In the genomic region with DNA sequence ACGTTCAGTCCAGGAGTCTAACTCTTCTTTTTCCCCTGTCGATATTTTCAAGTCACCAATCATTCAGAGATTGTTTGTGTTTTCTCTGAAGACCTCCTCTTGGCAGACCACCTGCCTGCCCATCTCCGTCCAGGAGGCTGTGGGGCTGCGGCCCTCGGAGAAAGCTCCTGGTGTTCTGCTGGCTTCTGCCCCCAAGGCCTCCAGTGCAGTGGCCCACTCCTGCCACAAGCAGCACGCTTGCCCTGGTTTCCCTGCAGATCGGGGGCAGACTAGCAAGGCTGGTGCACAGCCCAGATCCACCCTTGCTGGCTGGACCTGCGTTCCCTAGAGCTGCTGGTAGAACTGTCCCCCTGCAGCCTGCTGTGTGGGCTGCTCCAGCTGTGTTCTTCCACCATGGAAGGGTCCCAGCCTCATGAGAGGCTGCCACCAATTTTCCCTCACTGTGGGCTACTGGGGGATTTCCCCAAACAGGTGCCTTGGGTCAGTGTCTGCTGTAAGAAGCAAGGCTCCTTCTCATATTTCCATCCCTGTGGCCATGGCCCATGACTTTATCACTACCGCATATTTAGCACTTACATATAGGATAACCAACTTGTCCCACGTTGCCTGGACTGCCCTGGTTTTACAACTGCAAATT, we compare ENCODE assay signal across 21 cellular contexts.
"Had no signal": no experiment of that assay in that cellular context is flagged by ENCODE, and none has a peak within 500 bp of the region (broad histone marks: within the 10 kb centered on the region; RNA-seq: fewer than 3 reads in every experiment).

No MANE protein-coding gene starts in this region.

- H3K36me3 Mint-ChIP-seq: memory B cell; mesothelial cell of epicardium; stimulated activated memory B cell treated with anti-CD40 and anti-IgM and Interleukin-4, amounts not matched to agents 10 μg/mL and 1 μg/mL and 100 μg/mL, for 72 hours had no signal

- H3K9me3 ChIP-seq: colonic mucosa, left ventricle myocardium inferior, lower lobe of right lung, neutrophil, testis had no signal

- H3K9me3 Mint-ChIP-seq: natural killer cell treated with Interleukin-12 subunit alpha and Interleukin-12 subunit beta and Interleukin-15 and Interleukin-18, amount 100 ng/mL, for 72 hours; stimulated activated naive CD8-positive, alpha-beta T cell treated with anti-CD3 and anti-CD28 coated beads, Interleukin-15, Interleukin-2, amounts not matched to agents 100 ng/mL and 50 ng/mL, for 24 hours had no signal

- H3K4me3 ChIP-seq: colonic mucosa, left ventricle myocardium inferior, lower lobe of right lung, spleen, testis, tibial nerve had no signal

- H3K4me1 ChIP-seq: colonic mucosa, lower lobe of right lung, spleen had no signal

- H3K36me3 ChIP-seq: colonic mucosa, left ventricle myocardium inferior, lower lobe of right lung, neutrophil, spleen, tibial nerve had no signal

- H3K27me3 ChIP-seq: colonic mucosa, neutrophil, spleen, testis, tibial nerve had no signal

- H3K27ac Mint-ChIP-seq: memory B cell; mesothelial cell of epicardium; natural killer cell treated with Interleukin-12 subunit alpha and Interleukin-12 subunit beta and Interleukin-15 and Interleukin-18, amount 100 ng/mL, for 72 hours; stimulated activated memory B cell treated with anti-CD40 and anti-IgM and Interleukin-4, amounts not matched to agents 10 μg/mL and 1 μg/mL and 100 μg/mL, for 72 hours; stimulated activated naive CD8-positive, alpha-beta T cell treated with anti-CD3 and anti-CD28 coated beads, Interleukin-15, Interleukin-2, amounts not matched to agents 100 ng/mL and 50 ng/mL, for 24 hours had no signal

- H3K27ac ChIP-seq: colonic mucosa, left ventricle myocardium inferior, lower lobe of right lung, neutrophil, spleen, testis, tibial nerve had no signal

- DNase-seq: caudate nucleus; colonic mucosa; dermis blood vessel endothelial cell; effector CD4-positive, alpha-beta T cell; kidney; left cardiac atrium; left ventricle myocardium inferior; lower lobe of right lung; right cardiac atrium; spleen; stimulated activated CD4-positive, alpha-beta T cell treated with anti-CD3 and anti-CD28 coated beads, Interleukin-15, amount 100 ng/mL, for 24 hours; stimulated activated CD4-positive, alpha-beta T cell treated with anti-CD3 and anti-CD28 coated beads, Interleukin-1b, Interleukin-23, amount 100 ng/mL, for 48 hours; stimulated activated CD4-positive, alpha-beta T cell treated with anti-CD3 and anti-CD28 coated beads, Interleukin-4, amount 100 ng/mL, for 24 hours; testis had no signal

- ATAC-seq: left cardiac atrium; lower lobe of right lung; stimulated activated memory B cell treated with anti-CD40 and anti-IgM and Interleukin-4, amounts not matched to agents 10 μg/mL and 1 μg/mL and 100 μg/mL, for 72 hours had no signal
